Comparison of ENCODE assay signal across 8 cellular contexts in the genomic region with DNA sequence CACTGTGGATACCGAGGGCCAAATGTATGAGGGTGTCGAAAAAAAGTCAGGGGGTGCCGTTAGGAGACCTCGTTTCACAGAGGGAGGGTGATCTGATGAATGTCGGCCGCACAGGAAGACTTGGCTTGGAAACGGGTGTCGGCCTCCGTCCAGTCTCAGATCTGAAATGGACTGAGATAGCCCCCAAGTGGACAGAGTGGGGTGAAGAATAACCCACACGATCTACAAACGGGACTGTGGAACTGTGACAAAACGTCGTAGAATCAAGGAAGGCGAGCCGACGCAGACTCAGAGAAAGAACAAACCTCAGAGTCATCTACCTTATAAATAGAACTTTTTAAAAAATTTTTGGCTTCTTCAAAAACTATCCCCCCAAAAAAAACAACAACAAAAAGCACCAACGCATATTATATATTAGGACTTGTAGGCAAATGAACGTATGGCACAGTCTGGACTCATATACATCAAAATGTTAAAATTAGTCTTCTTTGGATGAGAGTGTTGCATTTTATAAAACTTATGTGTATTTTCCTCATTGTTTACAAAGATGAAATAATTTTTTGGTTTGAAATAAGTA.
DNase-seq lines count a peak whose midpoint lies in the region; ATAC-seq and TF ChIP-seq lines count a peak whose summit lies in the region.

No MANE protein-coding gene starts in this region.

- H3K4me1 ChIP-seq in NT2/D1 (ENCODE audit: insufficient read depth, insufficient read length): no peaks in the 10 kb centered on the region
- H3K4me1 ChIP-seq in mucosa of descending colon (ENCODE audit: low read depth): peaks cover 15% of the 10 kb centered on the region

- no peaks in the 10 kb centered on the region for H3K27me3 ChIP-seq in NT2/D1 (ENCODE audit: insufficient read depth, insufficient read length)

- intact Hi-C loops in mucosa of descending colon (cut with DNase I, micrococcal nuclease): loop anchor here (2.0 to 10.0 kb wide), 3 partner anchors 63 to 275 kb away; a partner anchor contains a TSS

- DNase-seq in CMK (ENCODE audit: low read depth) (peak; percentile 76), HS-5 (ENCODE audit: low read depth) (peak; percentile 55), NT2/D1 (ENCODE audit: low read depth, low spot score) (peak; percentile 58), epithelial cell of esophagus (ENCODE audit: low read depth) (peak; percentile 90), mucosa of descending colon (peak; percentile 81 to 90 (median 87))
- peak; percentile 79 for DNase-seq in activated CD8-positive, alpha-beta memory T cell treated with anti-CD3 and anti-CD28 coated beads, Interleukin-2, amount 50 U/mL, for 48 hours
- peak; percentile 39 for DNase-seq in stimulated activated CD8-positive, alpha-beta memory T cell treated with anti-CD3 and anti-CD28 coated beads, Interleukin-4, amount 100 ng/mL, for 24 hours (ENCODE audit: low read depth)

- peak; percentile 60 for ATAC-seq in GM19467 (IDR thresholded peaks at IDR 0.05; ENCODE audit: unreplicated experiment)
- ATAC-seq in mucosa of descending colon: peak; percentile 88

- H3K4me3 ChIP-seq in NT2/D1 (ENCODE audit: insufficient read length, low read depth) (peak overlapping the region; percentile 72), epithelial cell of esophagus (ENCODE audit: low read length) (peak overlapping the region; percentile 94), mucosa of descending colon (no peak overlapping the region)

- peak; percentile 76 for TF ChIP-seq CTCF in epithelial cell of esophagus (IDR thresholded peaks at IDR 0.05; ENCODE audit: insufficient read depth, low read depth, low read length, missing control alignments)
- peak; percentile 33 for TF ChIP-seq CTCF in mucosa of descending colon (IDR thresholded peaks at IDR 0.05)

- H3K36me3 ChIP-seq in NT2/D1 (ENCODE audit: insufficient read depth, insufficient read length, low read length) (no peaks in the 10 kb centered on the region), mucosa of descending colon (ENCODE audit: low read depth) (peaks cover 8% of the 10 kb centered on the region)

- H3K9me3 ChIP-seq in NT2/D1 (ENCODE audit: insufficient read depth, low read length) (no peaks in the 10 kb centered on the region), mucosa of descending colon (no peaks in the 10 kb centered on the region)

- peak overlapping the region; percentile 39 for H3K9ac ChIP-seq in NT2/D1 (ENCODE audit: insufficient read length, low read depth)

Comparison
In these comparisons a context has a peak if more than half of its experiments do, and no peak if none do; other contexts are left out.
1. DNase-seq: peak in every context shown above with its lines; median percentile 90 in epithelial cell of esophagus; 87 in mucosa of descending colon; 79 in activated CD8-positive, alpha-beta memory T cell treated with anti-CD3 and anti-CD28 coated beads, Interleukin-2, amount 50 U/mL, for 48 hours; 76 in CMK; 58 in NT2/D1; 55 in HS-5; 39 in stimulated activated CD8-positive, alpha-beta memory T cell treated with anti-CD3 and anti-CD28 coated beads, Interleukin-4, amount 100 ng/mL, for 24 hours.